11 cellular contexts compared by ENCODE assay signal in the genomic region with DNA sequence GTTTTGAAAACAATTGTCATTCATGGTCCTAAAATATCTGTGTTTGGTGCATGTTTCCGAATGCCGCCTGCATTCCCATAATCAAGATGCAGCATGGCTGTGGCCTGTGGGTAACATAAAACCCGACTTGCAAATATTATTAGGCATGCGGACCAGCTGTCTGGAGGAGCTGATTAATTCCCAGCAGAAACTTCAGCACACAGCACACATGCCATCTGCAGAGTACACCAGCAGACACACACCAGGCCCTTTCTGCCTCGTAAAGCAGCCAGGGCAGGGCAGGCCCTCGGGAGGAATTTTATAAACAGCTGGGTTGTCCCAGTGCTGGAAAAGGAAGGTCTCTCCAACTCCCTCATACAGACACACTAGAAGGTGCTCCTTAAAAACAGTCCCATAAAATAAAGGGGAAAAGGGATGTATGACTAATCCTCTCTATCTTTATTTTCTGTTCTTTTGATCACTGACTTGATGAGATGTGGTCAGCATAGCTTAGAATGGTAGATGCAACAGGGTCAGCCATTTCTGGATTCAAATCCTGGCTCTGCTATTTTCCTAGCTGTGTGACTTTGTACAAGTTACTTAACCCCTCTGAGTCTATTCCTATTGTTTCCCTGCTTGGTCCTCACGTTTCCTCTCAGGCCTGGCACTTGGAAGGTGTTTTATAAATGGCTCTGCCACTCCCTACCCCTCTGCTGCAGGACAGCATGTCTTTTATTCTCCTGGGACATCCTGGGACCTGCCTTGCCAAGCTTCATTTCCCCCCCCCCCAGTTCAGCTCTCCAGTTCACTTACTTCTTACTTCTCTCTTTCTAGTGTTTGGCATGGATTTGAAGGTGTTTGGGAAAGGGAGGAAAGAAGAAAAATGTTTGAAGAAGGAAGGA.
DNase-seq lines count a peak whose midpoint lies in the region; ATAC-seq and TF ChIP-seq lines count a peak whose summit lies in the region.
"Had no signal": no experiment of that assay in that cellular context is flagged by ENCODE, and none has a peak within 500 bp of the region (broad histone marks: within the 10 kb centered on the region; RNA-seq: fewer than 3 reads in every experiment).

No MANE protein-coding gene starts in this region.

- intact Hi-C loops in left ventricle myocardium superior (cut with micrococcal nuclease) = no loop called here

- POLR2A ChIA-PET in activated CD4-positive, alpha-beta memory T cell treated with anti-CD3 and anti-CD28 coated beads, Interleukin-2, amount 10 ng/mL, durations not matched to agents 7 days and 5 days (lab: Charles Lee) = no interaction called here

- H3K27me3 Mint-ChIP-seq in activated T-cell treated with anti-CD3 and anti-CD28 coated beads, Interleukin-2, amount 50 U/mL, for 24 hours = no peaks in the 10 kb centered on the region
- H3K27me3 Mint-ChIP-seq in activated T-cell treated with anti-CD3 and anti-CD28 coated beads, Interleukin-2, amount 50 U/mL, for 4 hours (ENCODE audit: low read depth) = no peaks in the 10 kb centered on the region
- H3K27me3 Mint-ChIP-seq in activated CD4-positive, alpha-beta memory T cell treated with anti-CD3 and anti-CD28 coated beads, Interleukin-2, amount 10 ng/mL, durations not matched to agents 7 days and 5 days = no peaks in the 10 kb centered on the region
- H3K27me3 Mint-ChIP-seq in chondrocyte (ENCODE audit: low read depth) = no peaks in the 10 kb centered on the region

- DNase-seq in activated T-cell treated with anti-CD3 and anti-CD28 coated beads, Interleukin-2, amount 50 U/mL, for 24 hours = no peak
- DNase-seq in activated T-cell treated with anti-CD3 and anti-CD28 coated beads, Interleukin-2, amount 50 U/mL, for 4 hours = no peak
- DNase-seq in activated CD4-positive, alpha-beta memory T cell treated with anti-CD3 and anti-CD28 coated beads, Interleukin-2, amount 10 ng/mL, durations not matched to agents 7 days and 5 days = no peak
- DNase-seq in left ventricle myocardium superior (no peak), DMS153 (lab: John Stamatoyannopoulos, UW) (no peak), chondrocyte (ENCODE audit: low spot score) (no peak), NCI-H2029 treated with DMSO at 0.1 percent for 48 hours (lab: John Stamatoyannopoulos, UW) (no peak)
- DNase-seq in stimulated activated effector memory CD8-positive, alpha-beta T cell treated with anti-CD3 and anti-CD28 coated beads, Interleukin-12 subunit alpha, Interleukin-12 subunit beta, amount 100 ng/mL, for 72 hours (ENCODE audit: low spot score in 2 of 2) = no peak
- DNase-seq: NCI-H1105 treated with DMSO at 0.1 percent for 48 hours, occipital lobe had no signal

- no peaks in the 10 kb centered on the region for H3K9me3 Mint-ChIP-seq in activated T-cell treated with anti-CD3 and anti-CD28 coated beads, Interleukin-2, amount 50 U/mL, for 24 hours
- no peaks in the 10 kb centered on the region for H3K9me3 Mint-ChIP-seq in activated T-cell treated with anti-CD3 and anti-CD28 coated beads, Interleukin-2, amount 50 U/mL, for 4 hours
- no peaks in the 10 kb centered on the region for H3K9me3 Mint-ChIP-seq in activated CD4-positive, alpha-beta memory T cell treated with anti-CD3 and anti-CD28 coated beads, Interleukin-2, amount 10 ng/mL, durations not matched to agents 7 days and 5 days
- no peaks in the 10 kb centered on the region for H3K9me3 Mint-ChIP-seq in stimulated activated effector memory CD8-positive, alpha-beta T cell treated with anti-CD3 and anti-CD28 coated beads, Interleukin-12 subunit alpha, Interleukin-12 subunit beta, amount 100 ng/mL, for 72 hours
- H3K9me3 Mint-ChIP-seq in chondrocyte (ENCODE audit: low read depth) = no peaks in the 10 kb centered on the region
- H3K9me3 Mint-ChIP-seq: T-helper 1 cell treated with Interleukin-12 subunit alpha and Interleukin-12 subunit beta and Interleukin-4 antibody, amounts not matched to agents 30 μg/mL and 1 μg/mL, for 36 hours had no signal

- no peak for ATAC-seq in activated T-cell treated with anti-CD3 and anti-CD28 coated beads, Interleukin-2, amount 50 U/mL, for 4 hours
- peak; percentile 46 for ATAC-seq in left ventricle myocardium superior
- ATAC-seq in stimulated activated effector memory CD8-positive, alpha-beta T cell treated with anti-CD3 and anti-CD28 coated beads, Interleukin-12 subunit alpha, Interleukin-12 subunit beta, amount 100 ng/mL, for 72 hours = no peak

- H3K4me3 Mint-ChIP-seq in activated T-cell treated with anti-CD3 and anti-CD28 coated beads, Interleukin-2, amount 50 U/mL, for 24 hours = no peak overlapping the region
- no peak overlapping the region for H3K4me3 Mint-ChIP-seq in activated T-cell treated with anti-CD3 and anti-CD28 coated beads, Interleukin-2, amount 50 U/mL, for 4 hours
- no peak overlapping the region for H3K4me3 Mint-ChIP-seq in activated CD4-positive, alpha-beta memory T cell treated with anti-CD3 and anti-CD28 coated beads, Interleukin-2, amount 10 ng/mL, durations not matched to agents 7 days and 5 days
- no peak overlapping the region for H3K4me3 Mint-ChIP-seq in stimulated activated effector memory CD8-positive, alpha-beta T cell treated with anti-CD3 and anti-CD28 coated beads, Interleukin-12 subunit alpha, Interleukin-12 subunit beta, amount 100 ng/mL, for 72 hours
- no peak overlapping the region for H3K4me3 Mint-ChIP-seq in chondrocyte (ENCODE audit: unreplicated experiment)
- H3K4me3 Mint-ChIP-seq: T-helper 1 cell treated with Interleukin-12 subunit alpha and Interleukin-12 subunit beta and Interleukin-4 antibody, amounts not matched to agents 30 μg/mL and 1 μg/mL, for 36 hours had no signal

- TF ChIP-seq CTCF in chondrocyte (IDR thresholded peaks at IDR 0.05) = no peak

- H3K27ac Mint-ChIP-seq in activated T-cell treated with anti-CD3 and anti-CD28 coated beads, Interleukin-2, amount 50 U/mL, for 24 hours = peak overlapping the region; percentile 23
- H3K27ac Mint-ChIP-seq in activated CD4-positive, alpha-beta memory T cell treated with anti-CD3 and anti-CD28 coated beads, Interleukin-2, amount 10 ng/mL, durations not matched to agents 7 days and 5 days = peak overlapping the region; percentile 60
- H3K27ac Mint-ChIP-seq in stimulated activated effector memory CD8-positive, alpha-beta T cell treated with anti-CD3 and anti-CD28 coated beads, Interleukin-12 subunit alpha, Interleukin-12 subunit beta, amount 100 ng/mL, for 72 hours = peak overlapping the region; percentile 80
- no peak overlapping the region for H3K27ac Mint-ChIP-seq in chondrocyte (ENCODE audit: unreplicated experiment)
- H3K27ac Mint-ChIP-seq: T-helper 1 cell treated with Interleukin-12 subunit alpha and Interleukin-12 subunit beta and Interleukin-4 antibody, amounts not matched to agents 30 μg/mL and 1 μg/mL, for 36 hours had no signal

- H3K4me1 Mint-ChIP-seq in activated T-cell treated with anti-CD3 and anti-CD28 coated beads, Interleukin-2, amount 50 U/mL, for 24 hours (ENCODE audit: low read depth) = peaks cover 74% of the 10 kb centered on the region
- peaks cover 58% of the 10 kb centered on the region for H3K4me1 Mint-ChIP-seq in activated T-cell treated with anti-CD3 and anti-CD28 coated beads, Interleukin-2, amount 50 U/mL, for 4 hours (ENCODE audit: low read depth)
- peaks cover 9% of the 10 kb centered on the region for H3K4me1 Mint-ChIP-seq in activated CD4-positive, alpha-beta memory T cell treated with anti-CD3 and anti-CD28 coated beads, Interleukin-2, amount 10 ng/mL, durations not matched to agents 7 days and 5 days
- H3K4me1 Mint-ChIP-seq in stimulated activated effector memory CD8-positive, alpha-beta T cell treated with anti-CD3 and anti-CD28 coated beads, Interleukin-12 subunit alpha, Interleukin-12 subunit beta, amount 100 ng/mL, for 72 hours = peaks cover 73% of the 10 kb centered on the region
- peaks cover 17% of the 10 kb centered on the region for H3K4me1 Mint-ChIP-seq in chondrocyte (ENCODE audit: low read depth)

- CTCF ChIA-PET in activated CD4-positive, alpha-beta memory T cell treated with anti-CD3 and anti-CD28 coated beads, Interleukin-2, amount 10 ng/mL, durations not matched to agents 7 days and 5 days (lab: Charles Lee) = interaction anchor here (1.3 kb wide), 1 partner anchor 318 kb away, joined by 3 read pairs; no protein-coding TSS in a partner anchor

- peaks cover 98% of the 10 kb centered on the region for H3K36me3 Mint-ChIP-seq in activated T-cell treated with anti-CD3 and anti-CD28 coated beads, Interleukin-2, amount 50 U/mL, for 24 hours (ENCODE audit: low read depth)
- peaks cover 78% of the 10 kb centered on the region for H3K36me3 Mint-ChIP-seq in activated T-cell treated with anti-CD3 and anti-CD28 coated beads, Interleukin-2, amount 50 U/mL, for 4 hours (ENCODE audit: insufficient read depth)
- H3K36me3 Mint-ChIP-seq in activated CD4-positive, alpha-beta memory T cell treated with anti-CD3 and anti-CD28 coated beads, Interleukin-2, amount 10 ng/mL, durations not matched to agents 7 days and 5 days (ENCODE audit: low read depth) = peaks cover 77% of the 10 kb centered on the region
- H3K36me3 Mint-ChIP-seq in stimulated activated effector memory CD8-positive, alpha-beta T cell treated with anti-CD3 and anti-CD28 coated beads, Interleukin-12 subunit alpha, Interleukin-12 subunit beta, amount 100 ng/mL, for 72 hours = peaks cover 100% of the 10 kb centered on the region
- H3K36me3 Mint-ChIP-seq in chondrocyte (ENCODE audit: low read depth) = peaks cover 33% of the 10 kb centered on the region
